In genomic region chr15:41905360-41905793, GRCh38 we compare ENCODE assay signal across 24 cellular contexts. TPM values are rescaled to one million over a fixed set of nuclear protein-coding genes. Genes with fewer than 3 reads are reported as not detected.
DNase-seq lines count a peak whose midpoint lies in the region; ATAC-seq and TF ChIP-seq lines count a peak whose summit lies in the region.
"Had no signal": no experiment of that assay in that cellular context is flagged by ENCODE, and none has a peak within 500 bp of the region (broad histone marks: within the 10 kb centered on the region; RNA-seq: fewer than 3 reads in every experiment).

No MANE protein-coding gene starts in this region.

- H3K36me3 Mint-ChIP-seq in activated T-cell treated with anti-CD3 and anti-CD28 coated beads, Interleukin-2, amount 50 U/mL, for 24 hours (ENCODE audit: low read depth) = peaks cover 70% of the 10 kb centered on the region
- H3K36me3 Mint-ChIP-seq in HFFc6 (ENCODE audit: low read depth) = peaks cover 23% of the 10 kb centered on the region
- H3K36me3 Mint-ChIP-seq in dendritic cell treated with granulocyte-macrophage colony-stimulating factor and Interleukin-4, amounts not matched to agents 40 ng/mL and 50 ng/mL, for 4 days (ENCODE audit: low read depth) = peaks cover 100% of the 10 kb centered on the region
- peaks cover 23% of the 10 kb centered on the region for H3K36me3 Mint-ChIP-seq in osteocyte (ENCODE audit: unreplicated experiment)

- ATAC-seq in GM18868 (IDR thresholded peaks at IDR 0.05; ENCODE audit: unreplicated experiment) = no peak

- no peaks in the 10 kb centered on the region for H3K27me3 Mint-ChIP-seq in activated T-cell treated with anti-CD3 and anti-CD28 coated beads, Interleukin-2, amount 50 U/mL, for 24 hours
- H3K27me3 Mint-ChIP-seq in HFFc6 (ENCODE audit: insufficient read depth) (no peaks in the 10 kb centered on the region), osteocyte (ENCODE audit: unreplicated experiment) (no peaks in the 10 kb centered on the region)
- no peaks in the 10 kb centered on the region for H3K27me3 Mint-ChIP-seq in dendritic cell treated with granulocyte-macrophage colony-stimulating factor and Interleukin-4, amounts not matched to agents 40 ng/mL and 50 ng/mL, for 4 days
- H3K27me3 Mint-ChIP-seq: activated CD8-positive, alpha-beta T cell treated with anti-CD3 and anti-CD28 coated beads for 36 hours; stimulated activated naive CD8-positive, alpha-beta T cell treated with anti-CD3 and anti-CD28 coated beads, Interleukin-15, amount 100 ng/mL, for 72 hours had no signal

- H3K4me1 Mint-ChIP-seq in activated T-cell treated with anti-CD3 and anti-CD28 coated beads, Interleukin-2, amount 50 U/mL, for 24 hours (ENCODE audit: low read depth) = peaks cover 9% of the 10 kb centered on the region
- H3K4me1 Mint-ChIP-seq in HFFc6 (ENCODE audit: low read depth) (peaks cover 7% of the 10 kb centered on the region; the same call in 1 of the 2 replicates), osteocyte (ENCODE audit: unreplicated experiment) (peaks cover 28% of the 10 kb centered on the region)
- peaks cover 59% of the 10 kb centered on the region for H3K4me1 Mint-ChIP-seq in dendritic cell treated with granulocyte-macrophage colony-stimulating factor and Interleukin-4, amounts not matched to agents 40 ng/mL and 50 ng/mL, for 4 days (ENCODE audit: low read depth)

- no peak overlapping the region for H3K4me3 Mint-ChIP-seq in activated T-cell treated with anti-CD3 and anti-CD28 coated beads, Interleukin-2, amount 50 U/mL, for 24 hours
- no peak overlapping the region for H3K4me3 Mint-ChIP-seq in HFFc6
- H3K4me3 Mint-ChIP-seq in dendritic cell treated with granulocyte-macrophage colony-stimulating factor and Interleukin-4, amounts not matched to agents 40 ng/mL and 50 ng/mL, for 4 days = no peak overlapping the region
- no peak overlapping the region for H3K4me3 Mint-ChIP-seq in osteocyte (ENCODE audit: unreplicated experiment)
- H3K4me3 Mint-ChIP-seq: activated CD8-positive, alpha-beta T cell treated with anti-CD3 and anti-CD28 coated beads for 36 hours; H9; stimulated activated naive CD8-positive, alpha-beta T cell treated with anti-CD3 and anti-CD28 coated beads, Interleukin-15, amount 100 ng/mL, for 72 hours had no signal

- DNase-seq in activated T-cell treated with anti-CD3 and anti-CD28 coated beads, Interleukin-2, amount 50 U/mL, for 24 hours = no peak
- DNase-seq in activated T-cell treated with anti-CD3 and anti-CD28 coated beads for 4 hours (no peak), HFFc6 (no peak), osteocyte (ENCODE audit: extremely low spot score, unreplicated experiment) (no peak), DMS153 treated with DMSO at 0.1 percent for 48 hours (lab: John Stamatoyannopoulos, UW; ENCODE audit: unreplicated experiment) (no peak)
- DNase-seq in activated CD8-positive, alpha-beta memory T cell treated with anti-CD3 and anti-CD28 coated beads for 24 hours = no peak
- DNase-seq: activated CD8-positive, alpha-beta T cell treated with anti-CD3 and anti-CD28 coated beads for 36 hours; activated effector memory CD4-positive, alpha-beta T cell treated with anti-CD3 and anti-CD28 coated beads, Interleukin-2, amount 50 U/mL, for 16 hours; AML-193; cerebellar nuclear complex; COR-L47; effector CD8-positive, alpha-beta T cell; erythroblast; GDM1; H9; NCI-H1092 treated with DMSO at 0.1 percent for 48 hours; NCI-H1930; NK-92 treated with Interleukin-12 subunit alpha and Interleukin-12 subunit beta, amount 100 ng/mL, for 24 hours; PC-3; psoas muscle; SHP77; stimulated activated naive CD8-positive, alpha-beta T cell treated with anti-CD3 and anti-CD28 coated beads, Interleukin-15, amount 100 ng/mL, for 72 hours had no signal

- intact Hi-C loops in dendritic cell treated with granulocyte-macrophage colony-stimulating factor and Interleukin-4, amounts not matched to agents 40 ng/mL and 50 ng/mL, for 4 days (cut with micrococcal nuclease) = loop anchor here (2.0 to 10.0 kb wide), 2 partner anchors 77 to 131 kb away; partner anchors contain the start of genes JMJD7 and MAPKBP1

- TF ChIP-seq CTCF in HFFc6 (IDR thresholded peaks at IDR 0.05) = no peak
- no peak for TF ChIP-seq CTCF in osteocyte (IDR thresholded peaks at IDR 0.05)

- H3K27ac Mint-ChIP-seq in activated T-cell treated with anti-CD3 and anti-CD28 coated beads, Interleukin-2, amount 50 U/mL, for 24 hours = peak overlapping the region; percentile 55
- H3K27ac Mint-ChIP-seq in HFFc6 (peak overlapping the region; percentile 14; the same call in 1 of the 2 replicates), osteocyte (ENCODE audit: unreplicated experiment) (peak overlapping the region; percentile 66)
- peak overlapping the region; percentile 89 for H3K27ac Mint-ChIP-seq in dendritic cell treated with granulocyte-macrophage colony-stimulating factor and Interleukin-4, amounts not matched to agents 40 ng/mL and 50 ng/mL, for 4 days
- H3K27ac Mint-ChIP-seq: activated CD8-positive, alpha-beta T cell treated with anti-CD3 and anti-CD28 coated beads for 36 hours; stimulated activated naive CD8-positive, alpha-beta T cell treated with anti-CD3 and anti-CD28 coated beads, Interleukin-15, amount 100 ng/mL, for 72 hours had no signal

- H3K9me3 Mint-ChIP-seq in activated T-cell treated with anti-CD3 and anti-CD28 coated beads, Interleukin-2, amount 50 U/mL, for 24 hours = no peaks in the 10 kb centered on the region
- no peaks in the 10 kb centered on the region for H3K9me3 Mint-ChIP-seq in HFFc6
- H3K9me3 Mint-ChIP-seq in dendritic cell treated with granulocyte-macrophage colony-stimulating factor and Interleukin-4, amounts not matched to agents 40 ng/mL and 50 ng/mL, for 4 days = no peaks in the 10 kb centered on the region
- no peaks in the 10 kb centered on the region for H3K9me3 Mint-ChIP-seq in osteocyte (ENCODE audit: unreplicated experiment)
- H3K9me3 Mint-ChIP-seq: activated CD8-positive, alpha-beta T cell treated with anti-CD3 and anti-CD28 coated beads for 36 hours; H9 had no signal

RNA-seq across cellular contexts. Expression of gene SPTBN5, which starts 11.5 kb away (rescaled TPM):
- under 1 TPM; 0.16 to 0.34 (median 0.24) TPM for total RNA-seq in HFFc6 (2021; fragmentation: NEBNext Ultra II Directional; extraction: Animal tissue kit (Norgen Biotek cat#: 25700))
- total RNA-seq in osteocyte = 3.0 and 3.2 TPM in 2 replicates

Comparison
In these comparisons a context has a peak if more than half of its experiments do, and no peak if none do; other contexts are left out.
1. H3K27ac Mint-ChIP-seq: peak in every context shown above with its lines; median percentile 89 in dendritic cell treated with granulocyte-macrophage colony-stimulating factor and Interleukin-4, amounts not matched to agents 40 ng/mL and 50 ng/mL, for 4 days; 66 in osteocyte; 55 in activated T-cell treated with anti-CD3 and anti-CD28 coated beads, Interleukin-2, amount 50 U/mL, for 24 hours; 14 in HFFc6.